Comparison of ENCODE assay signal across 8 cellular contexts in the genomic region with DNA sequence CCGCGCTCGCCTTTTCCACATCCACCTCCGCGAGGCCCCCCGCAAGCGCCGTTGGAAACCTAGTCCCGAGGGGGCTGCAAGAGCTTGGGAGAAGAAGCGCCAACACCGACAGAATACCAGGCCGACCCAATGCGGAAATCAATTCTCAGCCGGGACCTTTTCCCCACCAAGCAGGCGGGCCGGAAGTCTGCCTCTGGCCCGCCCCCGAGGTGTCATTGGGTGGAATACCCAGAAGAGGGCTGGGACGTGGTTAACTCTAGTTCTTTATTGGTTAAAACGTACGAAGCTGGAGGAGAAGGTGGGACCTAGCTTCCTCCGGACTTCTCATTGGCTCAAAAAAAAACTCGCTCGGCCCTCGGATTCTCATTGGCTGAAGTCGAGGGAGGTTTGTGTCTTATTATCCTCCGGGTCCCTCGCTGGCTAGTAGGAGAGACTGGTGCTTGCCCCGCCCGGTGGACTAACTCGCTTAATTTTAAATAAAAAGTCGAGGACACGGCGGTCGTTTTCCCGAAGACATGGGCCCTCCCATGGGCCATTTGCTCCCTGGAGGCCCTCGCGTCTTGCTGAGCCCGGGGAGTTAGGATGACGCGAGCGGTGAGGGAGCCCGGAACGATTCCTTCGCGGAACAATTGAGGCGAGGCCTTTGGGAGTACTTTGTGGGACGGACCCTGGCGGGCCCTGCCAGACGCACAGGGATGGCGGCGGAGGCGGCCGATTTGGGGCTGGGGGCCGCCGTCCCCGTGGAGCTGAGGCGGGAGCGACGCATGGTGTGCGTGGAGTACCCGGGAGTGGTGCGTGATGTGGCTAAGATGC. TPM values are rescaled to one million over a fixed set of nuclear protein-coding genes. Genes with fewer than 3 reads are reported as not detected.
DNase-seq lines count a peak whose midpoint lies in the region; ATAC-seq and TF ChIP-seq lines count a peak whose summit lies in the region.

A gene with protein sequence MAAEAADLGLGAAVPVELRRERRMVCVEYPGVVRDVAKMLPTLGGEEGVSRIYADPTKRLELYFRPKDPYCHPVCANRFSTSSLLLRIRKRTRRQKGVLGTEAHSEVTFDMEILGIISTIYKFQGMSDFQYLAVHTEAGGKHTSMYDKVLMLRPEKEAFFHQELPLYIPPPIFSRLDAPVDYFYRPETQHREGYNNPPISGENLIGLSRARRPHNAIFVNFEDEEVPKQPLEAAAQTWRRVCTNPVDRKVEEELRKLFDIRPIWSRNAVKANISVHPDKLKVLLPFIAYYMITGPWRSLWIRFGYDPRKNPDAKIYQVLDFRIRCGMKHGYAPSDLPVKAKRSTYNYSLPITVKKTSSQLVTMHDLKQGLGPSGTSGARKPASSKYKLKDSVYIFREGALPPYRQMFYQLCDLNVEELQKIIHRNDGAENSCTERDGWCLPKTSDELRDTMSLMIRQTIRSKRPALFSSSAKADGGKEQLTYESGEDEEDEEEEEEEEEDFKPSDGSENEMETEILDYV (plus strand): TSS at position 681 of the 813 bp plus-strand sequence. CDS start 15 bp downstream, at position 696.

- H3K4me1 ChIP-seq in spleen: peaks cover 19 to 66% (median 49%) of the 10 kb centered on the region in 6 donors

- TF ChIP-seq CTCF in spleen (IDR thresholded peaks at IDR 0.05 in 8 of 11, conservative IDR thresholded peaks at IDR 0.05 in 3 of 11): peak in 8 of 11 experiments; percentile 9 to 39 (median 24)

- WGBS in spleen, 5 donors: 0 to 1% (median 0%) methylated on average over 28 to 63 of the region's 63 CpGs

- peak in 1 of 3 donors; percentile 63 for TF ChIP-seq POLR2A in spleen (IDR thresholded peaks at IDR 0.05)

- peaks cover 0 to 18% (median 3%) of the 10 kb centered on the region in 6 donors for H3K36me3 ChIP-seq in spleen

- no peaks in the 10 kb centered on the region for H3K27me3 ChIP-seq in spleen (replicated peaks in 1 of 7)

- no peaks in the 10 kb centered on the region for H3K9me3 ChIP-seq in spleen

- H3K27ac ChIP-seq in spleen: peak within 1 kb of the TSS; percentile 89 to 96 (median 92)

- intact Hi-C loops in spleen (cut with DNase I; ENCODE audit: low total_unique reads): no loop called here

- peak within 1 kb of the TSS; percentile 71 to 100 (median 86) for H3K4me3 ChIP-seq in spleen

- ATAC-seq in GM19023 (IDR thresholded peaks at IDR 0.05; ENCODE audit: unreplicated experiment) (peak; percentile 91), HG03280 (IDR thresholded peaks at IDR 0.05; ENCODE audit: unreplicated experiment) (peak; percentile 96)

- DNase-seq in AG08396 (ENCODE audit: low spot score) (peak; percentile 99), NCI-H345 treated with DMSO at 0.1 percent for 48 hours (lab: John Stamatoyannopoulos, UW; ENCODE audit: unreplicated experiment) (peak; percentile 99), inferior parietal cortex (ENCODE audit: extremely low spot score) (peak; percentile 100), spleen (peak; percentile 95)
- peak; percentile 73 to 86 (median 84) for DNase-seq in activated CD4-positive, CD25-positive, alpha-beta regulatory T cell (lab: John Stamatoyannopoulos, UW)
- peak; percentile 96 for DNase-seq in central memory CD4-positive, alpha-beta T cell

RNA-seq across cellular contexts. Expression of the gene that starts here (rescaled TPM):
- 10 to 100 TPM; 40.5 to 64.4 (median 47.6) TPM for total RNA-seq in spleen
- 10 to 100 TPM; 34.9 to 52.5 (median 44.4) TPM for polyA plus RNA-seq in spleen

Comparison
In these comparisons a context has a peak if more than half of its experiments do, and no peak if none do; other contexts are left out.
1. Peak in every context shown above with its lines: DNase-seq, ATAC-seq, H3K4me3 ChIP-seq and H3K27ac ChIP-seq.